17 cellular contexts compared by ENCODE assay signal in the genomic region with DNA sequence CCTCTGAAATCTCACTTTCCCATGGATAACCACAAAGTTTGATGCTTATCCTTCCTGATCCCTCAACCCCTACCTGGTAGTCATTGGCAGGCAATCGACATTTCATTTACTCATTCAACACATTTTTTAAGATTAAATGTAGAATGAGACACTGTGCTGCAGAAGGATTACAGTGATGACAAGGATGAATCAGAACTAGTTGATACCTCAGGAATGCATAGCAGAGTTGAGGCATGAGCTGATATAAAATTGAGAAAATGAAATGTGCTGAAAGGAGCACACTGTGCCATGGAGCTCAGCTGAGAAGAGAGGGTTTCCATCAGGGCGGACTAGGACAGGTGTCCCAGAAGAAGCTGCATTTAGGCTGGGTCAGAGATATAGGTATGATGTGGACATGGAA.
"Had no signal": no experiment of that assay in that cellular context is flagged by ENCODE, and none has a peak within 500 bp of the region (broad histone marks: within the 10 kb centered on the region; RNA-seq: fewer than 3 reads in every experiment).

No MANE protein-coding gene starts in this region.

- H3K27ac ChIP-seq: cardiac muscle cell, gastroesophageal sphincter, heart left ventricle, thyroid gland had no signal

- ATAC-seq: activated CD4-positive, CD25-positive, alpha-beta regulatory T cell treated with anti-CD3 and anti-CD28 coated beads, Interleukin-2, amount 50 U/mL, for 24 hours; activated CD8-positive, alpha-beta T cell treated with anti-CD3 and anti-CD28 coated beads, Interleukin-2, amount 10 ng/mL, durations not matched to agents 7 days and 5 days; activated naive CD8-positive, alpha-beta T cell treated with anti-CD3 and anti-CD28 coated beads, Interleukin-2, amount 50 U/mL, for 24 hours; gastroesophageal sphincter; heart left ventricle; left ventricle myocardium superior had no signal

- H3K36me3 ChIP-seq: cardiac muscle cell, gastroesophageal sphincter, heart left ventricle, thyroid gland had no signal

- H3K4me3 ChIP-seq: cardiac muscle cell, dorsolateral prefrontal cortex, gastroesophageal sphincter, heart left ventricle, thyroid gland had no signal

- H3K4me1 ChIP-seq: gastroesophageal sphincter, thyroid gland had no signal

- H3K9me3 ChIP-seq: thyroid gland had no signal

- H3K27me3 ChIP-seq: cardiac muscle cell, dorsolateral prefrontal cortex, gastroesophageal sphincter, heart left ventricle, thyroid gland had no signal

- DNase-seq: activated CD4-positive, alpha-beta T cell treated with anti-CD3 and anti-CD28 coated beads, Interleukin-2, amount 10 ng/mL, durations not matched to agents 7 days and 5 days; activated CD8-positive, alpha-beta T cell treated with anti-CD3 and anti-CD28 coated beads, Interleukin-2, amount 10 ng/mL, durations not matched to agents 7 days and 5 days; activated naive CD4-positive, alpha-beta T cell treated with anti-CD3 and anti-CD28 coated beads for 36 hours; activated naive CD8-positive, alpha-beta T cell treated with anti-CD3 and anti-CD28 coated beads, Interleukin-2, amount 50 U/mL, for 24 hours; activated T-cell treated with anti-CD3 and anti-CD28 coated beads, Interleukin-2, amount 50 U/mL, for 24 hours; dorsolateral prefrontal cortex; endodermal cell; heart left ventricle; kidney glomerular epithelial cell; left ventricle myocardium superior; stimulated activated CD4-positive, alpha-beta T cell treated with anti-CD3 and anti-CD28 coated beads, Interleukin-12 subunit alpha, Interleukin-12 subunit beta, amount 100 ng/mL, for 4 hours; stimulated activated CD4-positive, alpha-beta T cell treated with anti-CD3 and anti-CD28 coated beads, Interleukin-1b, Interleukin-23, amount 100 ng/mL, for 48 hours; stimulated activated naive CD4-positive, alpha-beta T cell treated with Interleukin-2 at 50 U/mL for 16 hours; thyroid gland had no signal
